8 cellular contexts compared by ENCODE assay signal in genomic region chr7:155371884-155372781, GRCh38.
DNase-seq lines count a peak whose midpoint lies in the region; ATAC-seq, FAIRE-seq and TF ChIP-seq lines count a peak whose summit lies in the region.

No MANE protein-coding gene starts in this region.

- H3K4ac ChIP-seq in H1 (replicated peaks; ENCODE audit: insufficient read length, low read depth, low read length): no peak overlapping the region

- WGBS in H1 (ENCODE audit: extremely low coverage in 1 of 2, insufficient coverage in 1 of 2, insufficient read length in 1 of 2, insufficient replicate concordance in 2 of 2, low coverage in 1 of 2, low lambda C conversion rate in 2 of 2, missing lambda C conversion rate in 1 of 2), 2 experiments: 3% methylated on average over 81 of the region's 82 CpGs; no CpG with 5 or more reads in 1 of the 2 experiments
- 3 to 5% (median 4%) methylated on average over 68 to 82 of the region's 82 CpGs for WGBS in psoas muscle, 3 donors

- no peak for TF ChIP-seq POLR2A in H1 (IDR thresholded peaks at IDR 0.05; ENCODE audit: control extremely low read depth in 1 of 2, low read depth in 2 of 2, low read length in 2 of 2)

- H3K14ac ChIP-seq in H1 (ENCODE audit: insufficient read length): no peak overlapping the region

- no peak overlapping the region for H2BK15ac ChIP-seq in H1 (ENCODE audit: low read length)

- H2AK5ac ChIP-seq in H1 (ENCODE audit: low read depth, low read length): no peak overlapping the region

- H4K8ac ChIP-seq in H1 (ENCODE audit: extremely low read depth, insufficient read depth, low read length): no peak overlapping the region

- peaks cover 21 to 29% of the 10 kb centered on the region in 2 experiments for H4K20me1 ChIP-seq in H1 (replicated peaks in 1 of 2; ENCODE audit: control insufficient read depth in 1 of 2, insufficient read depth in 2 of 2, low read length in 2 of 2)

- H3K9me3 ChIP-seq in H1 (ENCODE audit: insufficient read depth in 2 of 2, low read depth in 1 of 2, low read length in 1 of 2) (peaks cover 0 to 5% of the 10 kb centered on the region in 2 experiments; a peak in 2 of 4 replicates), psoas muscle (no peaks in the 10 kb centered on the region)

- no peak overlapping the region; the same call in 1 of the 2 replicates for H3K18ac ChIP-seq in H1 (ENCODE audit: extremely low read depth, low read length)

- peak overlapping the region; percentile 9; the same call in 1 of the 2 replicates for H2BK5ac ChIP-seq in H1 (ENCODE audit: low read depth, low read length)

- H2BK12ac ChIP-seq in H1 (ENCODE audit: low read depth, low read length): no peak overlapping the region

- H3K9me3 Mint-ChIP-seq in activated naive CD4-positive, alpha-beta T cell treated with anti-CD3 and anti-CD28 coated beads for 36 hours: peaks cover 1% of the 10 kb centered on the region

- H3K27me3 Mint-ChIP-seq in activated naive CD4-positive, alpha-beta T cell treated with anti-CD3 and anti-CD28 coated beads for 36 hours (ENCODE audit: low read depth): peaks cover 66% of the 10 kb centered on the region

- CTCF ChIA-PET in H1 (lab: Charles Lee; ENCODE audit: partially characterized antibody): interaction anchor here (0.7 to 2.9 kb wide), 8 partner anchors 9 to 94 kb away, joined by 3 to 9 read pairs (median 3); no protein-coding TSS in a partner anchor
- CTCF ChIA-PET in activated naive CD4-positive, alpha-beta T cell treated with anti-CD3 and anti-CD28 coated beads for 36 hours (lab: Charles Lee): interaction anchor here (0.5 to 1.8 kb wide), 7 partner anchors 8 to 458 kb away, joined by 3 to 6 read pairs (median 4); no protein-coding TSS in a partner anchor

- peaks cover 31% of the 10 kb centered on the region for H3K4me1 Mint-ChIP-seq in activated naive CD4-positive, alpha-beta T cell treated with anti-CD3 and anti-CD28 coated beads for 36 hours (ENCODE audit: low read depth)

- TF ChIP-seq CTCF in GM12875 (IDR thresholded peaks at IDR 0.05; ENCODE audit: borderline replicate concordance, insufficient read depth, low read depth, low read length): peak; percentile 59
- peak in 2 of 3 experiments; percentile 6 to 12; a peak in 2 of 4 replicates for TF ChIP-seq CTCF in H1 (IDR thresholded peaks at IDR 0.05; ENCODE audit: control extremely low read depth in 1 of 3, insufficient read depth in 1 of 3, low read depth in 1 of 3, low read length in 3 of 3)
- TF ChIP-seq CTCF in psoas muscle (IDR thresholded peaks at IDR 0.05): peak; percentile 54

- H3K56ac ChIP-seq in H1 (replicated peaks; ENCODE audit: insufficient read length, low read depth, low read length): no peak overlapping the region

- ATAC-seq in HG03432 (IDR thresholded peaks at IDR 0.05; ENCODE audit: unreplicated experiment) (peak; percentile 56), psoas muscle (peak; percentile 80 to 91 (median 85))

- H3K79me1 ChIP-seq in H1 (ENCODE audit: low read depth, low read length): no peaks in the 10 kb centered on the region

- POLR2A ChIA-PET in H1 (lab: Charles Lee; ENCODE audit: partially characterized antibody): interaction anchor here (0.8 to 1.8 kb wide), 3 partner anchors 76 to 94 kb away, joined by 4 to 6 read pairs (median 5); no protein-coding TSS in a partner anchor

- H3K23ac ChIP-seq in H1 (ENCODE audit: insufficient read length): no peak overlapping the region

- H3K36me3 ChIP-seq in H1 (ENCODE audit: control insufficient read depth in 2 of 4, insufficient read depth in 4 of 4, low read length in 3 of 4): peaks cover 0 to 8% (median 0%) of the 10 kb centered on the region in 4 experiments; a peak in 1 of 8 replicates
- H3K36me3 ChIP-seq in psoas muscle (ENCODE audit: insufficient read depth in 1 of 2, low read depth in 1 of 2): no peaks in the 10 kb centered on the region

- H3K27ac Mint-ChIP-seq in activated naive CD4-positive, alpha-beta T cell treated with anti-CD3 and anti-CD28 coated beads for 36 hours: no peak overlapping the region

- H3K4me1 ChIP-seq in H1 (replicated peaks in 1 of 4; ENCODE audit: control insufficient read depth in 3 of 4, insufficient read depth in 4 of 4, low read length in 3 of 4) (peaks cover 0 to 26% (median 14%) of the 10 kb centered on the region in 4 experiments; a peak in 6 of 7 replicates), psoas muscle (peaks cover 26% of the 10 kb centered on the region)

- H2AFZ ChIP-seq in H1 (ENCODE audit: low read length): no peak overlapping the region

- no peak overlapping the region for H3K9ac ChIP-seq in H1 (replicated peaks in 1 of 4; ENCODE audit: extremely low read depth in 1 of 4, low read depth in 3 of 4, low read length in 3 of 4)

- H3K36me3 Mint-ChIP-seq in activated naive CD4-positive, alpha-beta T cell treated with anti-CD3 and anti-CD28 coated beads for 36 hours (ENCODE audit: low read depth): no peaks in the 10 kb centered on the region

- H4K5ac ChIP-seq in H1 (ENCODE audit: insufficient read length, low read depth, low read length): no peak overlapping the region

- no peak for FAIRE-seq in H1 (lab: Jason Lieb, UNC)

- DNase-seq in H1 (ENCODE audit: low read depth in 1 of 2, low spot score in 2 of 2) (peak in 1 of 2 experiments; percentile 60), psoas muscle (peak in 1 of 2 donors; percentile 40), cortex of kidney (lab: John Stamatoyannopoulos, UW) (no peak), C1 segment of cervical spinal cord (lab: John Stamatoyannopoulos, UW) (no peak), occipital lobe (lab: John Stamatoyannopoulos, UW) (no peak)
- DNase-seq in activated naive CD4-positive, alpha-beta T cell treated with anti-CD3 and anti-CD28 coated beads for 36 hours: no peak

- peaks cover 4% of the 10 kb centered on the region; the same call in 1 of the 2 replicates for H3K23me2 ChIP-seq in H1 (ENCODE audit: low read depth, low read length)

- no peak for TF ChIP-seq EP300 in H1 (IDR thresholded peaks at IDR 0.05; ENCODE audit: borderline replicate concordance in 1 of 2, low read depth in 2 of 2, low read length in 2 of 2)

- no peak overlapping the region for H2BK20ac ChIP-seq in H1 (ENCODE audit: low read length)

- H3K4me3 ChIP-seq in GM12875 (ENCODE audit: low read depth, low read length) (no peak overlapping the region), H1 (ENCODE audit: extremely low read depth in 1 of 4, insufficient read depth in 2 of 4, low read depth in 3 of 4, low read length in 4 of 4) (peak overlapping the region; percentile 22 to 43 (median 30); a peak in 5 of 8 replicates), psoas muscle (peak overlapping the region; percentile 54)

- intact Hi-C loops in psoas muscle (cut with DNase I): no loop called here
- intact Hi-C loops in activated naive CD4-positive, alpha-beta T cell treated with anti-CD3 and anti-CD28 coated beads for 36 hours (cut with micrococcal nuclease): loop anchor here (2.0 kb wide), 1 partner anchor 443 kb away; no protein-coding TSS in a partner anchor

- H4K91ac ChIP-seq in H1 (replicated peaks; ENCODE audit: insufficient read length, low read length): no peak overlapping the region

- no peak for TF ChIP-seq RAD21 in H1 (IDR thresholded peaks at IDR 0.05 in 1 of 2, conservative IDR thresholded peaks at IDR 0.05 in 1 of 2; ENCODE audit: low read depth in 2 of 2, low read length in 2 of 2)

- no peak overlapping the region for H2BK120ac ChIP-seq in H1 (replicated peaks; ENCODE audit: low read depth, low read length)

- H3K27me3 ChIP-seq in H1 (replicated peaks in 1 of 4; ENCODE audit: control insufficient read depth in 3 of 4, extremely low read depth in 1 of 4, insufficient read depth in 3 of 4, low read length in 3 of 4): peaks cover 69 to 86% (median 86%) of the 10 kb centered on the region in 4 experiments
- peaks cover 0 to 80% (median 46%) of the 10 kb centered on the region in 3 donors for H3K27me3 ChIP-seq in psoas muscle (ENCODE audit: insufficient read depth in 3 of 3, low read length in 2 of 3)

- H3K79me2 ChIP-seq in H1 (ENCODE audit: control insufficient read depth in 1 of 2, insufficient read depth in 2 of 2, low read length in 2 of 2): no peaks in the 10 kb centered on the region

- no peak overlapping the region for H3K4me3 Mint-ChIP-seq in activated naive CD4-positive, alpha-beta T cell treated with anti-CD3 and anti-CD28 coated beads for 36 hours

- no peak overlapping the region for H3K27ac ChIP-seq in H1 (ENCODE audit: low read depth, low read length)
- no peak overlapping the region for H3K27ac ChIP-seq in psoas muscle

- H3K4me2 ChIP-seq in H1 (ENCODE audit: insufficient read depth in 1 of 2, low read depth in 2 of 2, low read length in 2 of 2): peak overlapping the region; percentile 64 to 80

TF ChIP-seq in H1, 55 proteins besides CTCF, POLR2A, EP300 and RAD21:
- TF ChIP-seq TAF1 (IDR thresholded peaks at IDR 0.05; ENCODE audit: low read depth, low read length): no peak
- TF ChIP-seq SUZ12 (IDR thresholded peaks at IDR 0.05; ENCODE audit: low read length): peak; percentile 95
- TF ChIP-seq RNF2 (IDR thresholded peaks at IDR 0.05; ENCODE audit: borderline replicate concordance, low read depth, low read length, missing control alignments, poor library complexity, severe bottlenecking): peak; percentile 86
- TF ChIP-seq EZH2 (IDR thresholded peaks at IDR 0.05; ENCODE audit: low read depth, low read length, severe bottlenecking): peak; percentile 96
- TF ChIP-seq POLR2AphosphoS5 (IDR thresholded peaks at IDR 0.05; ENCODE audit: low read depth, low read length): no peak
- TF ChIP-seq KDM4A (IDR thresholded peaks at IDR 0.05; ENCODE audit: low read depth, low read length, severe bottlenecking): peak; percentile 36
- peak; percentile 74 for TF ChIP-seq CTBP2 (IDR thresholded peaks at IDR 0.05; ENCODE audit: borderline replicate concordance, insufficient read depth, insufficient read length, low read length)
- TF ChIP-seq CBX8 (IDR thresholded peaks at IDR 0.05; ENCODE audit: borderline replicate concordance, low read depth, low read length): peak; percentile 71

Comparison
In these comparisons a context has a peak if more than half of its experiments do, and no peak if none do; other contexts are left out.
1. CTCF ChIP-seq: peak in every context shown above with its lines; median percentile 59 in GM12875; 54 in psoas muscle; 9 in H1.